ENCODE assay signal across 8 cellular contexts in the genomic region with DNA sequence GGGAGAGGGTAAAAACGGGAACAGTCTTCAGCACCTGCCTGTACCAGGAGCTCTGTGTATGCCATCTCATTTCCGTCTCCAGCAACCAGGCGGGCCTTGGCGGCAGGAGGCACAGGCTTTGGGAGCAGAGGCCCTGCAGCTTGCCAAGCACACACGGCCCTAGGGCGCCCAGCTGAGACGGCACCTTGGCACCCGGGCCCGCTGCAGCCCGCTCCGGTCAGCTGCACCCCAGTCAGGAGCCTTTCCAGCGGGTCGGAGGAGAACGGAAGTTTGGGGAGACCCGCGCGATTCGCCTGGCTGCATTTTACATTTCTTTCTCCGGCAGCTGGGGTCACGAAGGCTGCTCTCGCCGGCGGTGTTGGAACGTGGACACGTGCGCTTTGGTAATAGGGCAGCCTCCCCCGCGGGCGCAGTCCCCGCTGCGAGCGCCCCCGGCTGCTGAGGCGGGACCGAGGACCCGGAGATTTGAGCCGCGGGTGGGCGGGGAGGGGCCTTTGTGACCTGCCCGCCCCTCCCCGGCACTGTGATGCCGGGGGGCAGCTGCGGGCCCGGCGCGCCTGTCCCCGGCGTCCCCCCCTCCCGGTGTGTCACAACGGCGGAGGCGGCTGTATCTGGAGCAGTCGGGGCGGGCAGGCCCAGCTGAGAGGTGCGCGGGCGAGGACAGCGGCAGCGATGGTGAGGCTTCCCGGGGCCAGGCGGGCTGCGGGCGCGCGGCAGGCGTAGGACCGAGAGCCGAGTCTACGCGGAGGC. TPM values are rescaled to one million over a fixed set of nuclear protein-coding genes. Genes with fewer than 3 reads are reported as not detected.
A peak's percentile ranks its signal among the peaks of the same experiment; 100 is the strongest.
DNase-seq lines count a peak whose midpoint lies in the region.

Gene TUBA8 (plus strand): TSS at position 616 of the 750 bp plus-strand sequence. CDS start 57 bp downstream, at position 673.

- peaks cover 38% of the 10 kb centered on the region for H3K27me3 Mint-ChIP-seq in activated CD4-positive, alpha-beta memory T cell treated with anti-CD3 and anti-CD28 coated beads, Interleukin-2, amount 10 ng/mL, durations not matched to agents 7 days and 5 days

- H3K4me1 Mint-ChIP-seq in activated CD4-positive, alpha-beta memory T cell treated with anti-CD3 and anti-CD28 coated beads, Interleukin-2, amount 10 ng/mL, durations not matched to agents 7 days and 5 days, result peaks cover 31% of the 10 kb centered on the region

- no peak within 1 kb of the TSS for H3K27ac Mint-ChIP-seq in activated CD4-positive, alpha-beta memory T cell treated with anti-CD3 and anti-CD28 coated beads, Interleukin-2, amount 10 ng/mL, durations not matched to agents 7 days and 5 days

- H3K4me1 ChIP-seq in esophagus (ENCODE audit: control insufficient read depth in 2 of 2, insufficient read depth in 2 of 2, low read length in 1 of 2) (peaks cover 0 to 3% of the 10 kb centered on the region in 2 donors), mucosa of rectum (ENCODE audit: control insufficient read depth in 2 of 2, insufficient read depth in 2 of 2, low read length in 2 of 2) (peaks cover 0 to 9% of the 10 kb centered on the region in 2 donors)

- H3K36me3 ChIP-seq in esophagus (ENCODE audit: control insufficient read depth in 2 of 2, insufficient read depth in 2 of 2, low read length in 1 of 2) (no peaks in the 10 kb centered on the region), mucosa of rectum (ENCODE audit: control insufficient read depth in 2 of 2, insufficient read depth in 2 of 2, low read length in 2 of 2) (no peaks in the 10 kb centered on the region)

- H3K9me3 ChIP-seq in esophagus (ENCODE audit: control insufficient read depth in 2 of 2, insufficient read depth in 1 of 2, low read depth in 1 of 2, low read length in 1 of 2), result no peaks in the 10 kb centered on the region
- no peaks in the 10 kb centered on the region for H3K9me3 ChIP-seq in mucosa of rectum (ENCODE audit: control insufficient read depth in 2 of 2, low read length in 2 of 2)

- CTCF ChIA-PET in activated CD4-positive, alpha-beta memory T cell treated with anti-CD3 and anti-CD28 coated beads, Interleukin-2, amount 10 ng/mL, durations not matched to agents 7 days and 5 days (lab: Charles Lee), result no interaction called here

- no peak within 1 kb of the TSS for H3K9ac ChIP-seq in mucosa of rectum (ENCODE audit: low read depth in 1 of 2, low read length in 2 of 2)

- peaks cover 16% of the 10 kb centered on the region for H3K36me3 Mint-ChIP-seq in activated CD4-positive, alpha-beta memory T cell treated with anti-CD3 and anti-CD28 coated beads, Interleukin-2, amount 10 ng/mL, durations not matched to agents 7 days and 5 days (ENCODE audit: low read depth)

- H3K4me3 ChIP-seq in esophagus (ENCODE audit: low read depth in 1 of 2, low read length in 2 of 2), result peak within 1 kb of the TSS; percentile 33 to 48
- H3K4me3 ChIP-seq in mucosa of rectum (ENCODE audit: low read length in 2 of 2), result peak within 1 kb of the TSS; percentile 41 to 48

- H3K9me3 Mint-ChIP-seq in activated CD4-positive, alpha-beta memory T cell treated with anti-CD3 and anti-CD28 coated beads, Interleukin-2, amount 10 ng/mL, durations not matched to agents 7 days and 5 days, result peaks cover 16% of the 10 kb centered on the region

- DNase-seq in NCI-H1436 (lab: John Stamatoyannopoulos, UW) (peak; percentile 9), NCI-H1436 treated with DMSO at 0.1 percent for 48 hours (lab: John Stamatoyannopoulos, UW) (no peak), NAMALWA (ENCODE audit: low spot score) (peak; percentile 62), 8988T (no peak)
- DNase-seq in activated CD4-positive, alpha-beta memory T cell treated with anti-CD3 and anti-CD28 coated beads, Interleukin-2, amount 10 ng/mL, durations not matched to agents 7 days and 5 days, result no peak

- WGBS in esophagus, 2 donors, result 1% methylated on average over 57 to 70 of the region's 70 CpGs

- no peaks in the 10 kb centered on the region for H3K27me3 ChIP-seq in esophagus (ENCODE audit: control insufficient read depth in 1 of 2, insufficient read depth in 2 of 2, low read length in 2 of 2)
- H3K27me3 ChIP-seq in mucosa of rectum (ENCODE audit: control insufficient read depth in 2 of 2, insufficient read depth in 2 of 2, low read length in 2 of 2), result peaks cover 15 to 19% of the 10 kb centered on the region in 2 donors

- peak within 1 kb of the TSS; percentile 13 for H3K4me3 Mint-ChIP-seq in activated CD4-positive, alpha-beta memory T cell treated with anti-CD3 and anti-CD28 coated beads, Interleukin-2, amount 10 ng/mL, durations not matched to agents 7 days and 5 days

- POLR2A ChIA-PET in activated CD4-positive, alpha-beta memory T cell treated with anti-CD3 and anti-CD28 coated beads, Interleukin-2, amount 10 ng/mL, durations not matched to agents 7 days and 5 days (lab: Charles Lee), result no interaction called here

- H3K27ac ChIP-seq in esophagus (ENCODE audit: low read depth in 2 of 2, low read length in 1 of 2) (no peak within 1 kb of the TSS), mucosa of rectum (ENCODE audit: low read depth in 2 of 2, low read length in 2 of 2) (no peak within 1 kb of the TSS), temporal lobe (ENCODE audit: low read depth, low read length) (peak within 1 kb of the TSS; percentile 72)

RNA-seq across cellular contexts. Expression of gene TUBA8, which starts in this region (rescaled TPM):
- total RNA-seq in activated CD4-positive, alpha-beta memory T cell treated with anti-CD3 and anti-CD28 coated beads, Interleukin-2, amount 10 ng/mL, durations not matched to agents 7 days and 5 days, result 1 to 10 TPM in 1 of 2 experiments, under 1 TPM in 1; 0.88 to 1.4 TPM
- polyA plus RNA-seq in esophagus, result under 1 TPM; 0.89 to 0.98 TPM
- 0.98 TPM for total RNA-seq in temporal lobe

Comparison
In these comparisons a context has a peak if more than half of its experiments do, and no peak if none do; other contexts are left out.
1. DNase-seq: peak in NCI-H1436 (single experiment) and NAMALWA (single experiment); none in NCI-H1436 treated with DMSO at 0.1 percent for 48 hours (single experiment), activated CD4-positive, alpha-beta memory T cell treated with anti-CD3 and anti-CD28 coated beads, Interleukin-2, amount 10 ng/mL, durations not matched to agents 7 days and 5 days (single experiment) and 8988T (single experiment).